In the genomic region with DNA sequence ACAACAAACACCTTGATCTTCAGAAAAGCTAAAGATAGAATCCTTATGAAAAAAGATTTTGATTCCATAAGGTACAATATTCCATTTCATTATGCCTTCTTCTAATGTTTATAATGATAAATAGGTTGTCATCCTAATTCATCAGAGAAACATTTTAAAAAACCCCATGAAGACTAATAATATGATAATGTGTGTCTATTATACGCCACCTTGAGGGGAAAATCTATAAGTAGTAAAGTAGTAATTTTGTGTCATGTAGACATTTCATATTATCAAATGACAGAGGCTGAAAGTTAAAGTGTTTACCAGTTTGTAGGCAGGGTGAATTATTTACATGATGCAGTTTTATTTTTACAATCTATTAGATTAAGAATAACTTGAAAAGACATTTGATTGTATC, we compare ENCODE assay signal across 2 cellular contexts.
TF ChIP-seq lines count a peak whose summit lies in the region.

No MANE protein-coding gene starts in this region.

TF ChIP-seq in SK-N-SH, 30 proteins besides CTCF, POLR2A, EP300 and RAD21 (continued from another document):
- TF ChIP-seq, protein P1, sequence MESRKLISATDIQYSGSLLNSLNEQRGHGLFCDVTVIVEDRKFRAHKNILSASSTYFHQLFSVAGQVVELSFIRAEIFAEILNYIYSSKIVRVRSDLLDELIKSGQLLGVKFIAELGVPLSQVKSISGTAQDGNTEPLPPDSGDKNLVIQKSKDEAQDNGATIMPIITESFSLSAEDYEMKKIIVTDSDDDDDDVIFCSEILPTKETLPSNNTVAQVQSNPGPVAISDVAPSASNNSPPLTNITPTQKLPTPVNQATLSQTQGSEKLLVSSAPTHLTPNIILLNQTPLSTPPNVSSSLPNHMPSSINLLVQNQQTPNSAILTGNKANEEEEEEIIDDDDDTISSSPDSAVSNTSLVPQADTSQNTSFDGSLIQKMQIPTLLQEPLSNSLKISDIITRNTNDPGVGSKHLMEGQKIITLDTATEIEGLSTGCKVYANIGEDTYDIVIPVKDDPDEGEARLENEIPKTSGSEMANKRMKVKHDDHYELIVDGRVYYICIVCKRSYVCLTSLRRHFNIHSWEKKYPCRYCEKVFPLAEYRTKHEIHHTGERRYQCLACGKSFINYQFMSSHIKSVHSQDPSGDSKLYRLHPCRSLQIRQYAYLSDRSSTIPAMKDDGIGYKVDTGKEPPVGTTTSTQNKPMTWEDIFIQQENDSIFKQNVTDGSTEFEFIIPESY (IDR thresholded peaks at IDR 0.05; ENCODE audit: borderline replicate concordance, low read depth): no peak
- no peak for TF ChIP-seq TEAD4 (IDR thresholded peaks at IDR 0.05; ENCODE audit: borderline replicate concordance, insufficient read depth)
- TF ChIP-seq, protein P2, sequence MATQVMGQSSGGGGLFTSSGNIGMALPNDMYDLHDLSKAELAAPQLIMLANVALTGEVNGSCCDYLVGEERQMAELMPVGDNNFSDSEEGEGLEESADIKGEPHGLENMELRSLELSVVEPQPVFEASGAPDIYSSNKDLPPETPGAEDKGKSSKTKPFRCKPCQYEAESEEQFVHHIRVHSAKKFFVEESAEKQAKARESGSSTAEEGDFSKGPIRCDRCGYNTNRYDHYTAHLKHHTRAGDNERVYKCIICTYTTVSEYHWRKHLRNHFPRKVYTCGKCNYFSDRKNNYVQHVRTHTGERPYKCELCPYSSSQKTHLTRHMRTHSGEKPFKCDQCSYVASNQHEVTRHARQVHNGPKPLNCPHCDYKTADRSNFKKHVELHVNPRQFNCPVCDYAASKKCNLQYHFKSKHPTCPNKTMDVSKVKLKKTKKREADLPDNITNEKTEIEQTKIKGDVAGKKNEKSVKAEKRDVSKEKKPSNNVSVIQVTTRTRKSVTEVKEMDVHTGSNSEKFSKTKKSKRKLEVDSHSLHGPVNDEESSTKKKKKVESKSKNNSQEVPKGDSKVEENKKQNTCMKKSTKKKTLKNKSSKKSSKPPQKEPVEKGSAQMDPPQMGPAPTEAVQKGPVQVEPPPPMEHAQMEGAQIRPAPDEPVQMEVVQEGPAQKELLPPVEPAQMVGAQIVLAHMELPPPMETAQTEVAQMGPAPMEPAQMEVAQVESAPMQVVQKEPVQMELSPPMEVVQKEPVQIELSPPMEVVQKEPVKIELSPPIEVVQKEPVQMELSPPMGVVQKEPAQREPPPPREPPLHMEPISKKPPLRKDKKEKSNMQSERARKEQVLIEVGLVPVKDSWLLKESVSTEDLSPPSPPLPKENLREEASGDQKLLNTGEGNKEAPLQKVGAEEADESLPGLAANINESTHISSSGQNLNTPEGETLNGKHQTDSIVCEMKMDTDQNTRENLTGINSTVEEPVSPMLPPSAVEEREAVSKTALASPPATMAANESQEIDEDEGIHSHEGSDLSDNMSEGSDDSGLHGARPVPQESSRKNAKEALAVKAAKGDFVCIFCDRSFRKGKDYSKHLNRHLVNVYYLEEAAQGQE (IDR thresholded peaks at IDR 0.05; ENCODE audit: low read depth, low read length): no peak
- TF ChIP-seq, protein P3, sequence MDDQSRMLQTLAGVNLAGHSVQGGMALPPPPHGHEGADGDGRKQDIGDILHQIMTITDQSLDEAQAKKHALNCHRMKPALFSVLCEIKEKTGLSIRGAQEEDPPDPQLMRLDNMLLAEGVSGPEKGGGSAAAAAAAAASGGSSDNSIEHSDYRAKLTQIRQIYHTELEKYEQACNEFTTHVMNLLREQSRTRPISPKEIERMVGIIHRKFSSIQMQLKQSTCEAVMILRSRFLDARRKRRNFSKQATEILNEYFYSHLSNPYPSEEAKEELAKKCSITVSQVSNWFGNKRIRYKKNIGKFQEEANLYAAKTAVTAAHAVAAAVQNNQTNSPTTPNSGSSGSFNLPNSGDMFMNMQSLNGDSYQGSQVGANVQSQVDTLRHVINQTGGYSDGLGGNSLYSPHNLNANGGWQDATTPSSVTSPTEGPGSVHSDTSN (IDR thresholded peaks at IDR 0.05): no peak
- no peak for TF ChIP-seq YY1 (IDR thresholded peaks at IDR 0.05; ENCODE audit: low read depth)
- TF ChIP-seq TAF1 (IDR thresholded peaks at IDR 0.05; ENCODE audit: borderline replicate concordance, low read depth, low read length): no peak
- no peak for TF ChIP-seq JUND (IDR thresholded peaks at IDR 0.05)
- TF ChIP-seq POLR2AphosphoS5 (IDR thresholded peaks at IDR 0.05; ENCODE audit: low read depth, low read length): no peak
- no peak for TF ChIP-seq SIN3A (IDR thresholded peaks at IDR 0.05; ENCODE audit: borderline replicate concordance, low read depth, low read length)
- no peak for TF ChIP-seq RFX5 (IDR thresholded peaks at IDR 0.05; ENCODE audit: low read length)

TF ChIP-seq in SK-N-SH treated with all-trans-retinoic acid at 6 μM for 48 hours, 23 proteins besides CTCF, POLR2A, EP300 and RAD21 (continued from another document):
- TF ChIP-seq, protein P4, sequence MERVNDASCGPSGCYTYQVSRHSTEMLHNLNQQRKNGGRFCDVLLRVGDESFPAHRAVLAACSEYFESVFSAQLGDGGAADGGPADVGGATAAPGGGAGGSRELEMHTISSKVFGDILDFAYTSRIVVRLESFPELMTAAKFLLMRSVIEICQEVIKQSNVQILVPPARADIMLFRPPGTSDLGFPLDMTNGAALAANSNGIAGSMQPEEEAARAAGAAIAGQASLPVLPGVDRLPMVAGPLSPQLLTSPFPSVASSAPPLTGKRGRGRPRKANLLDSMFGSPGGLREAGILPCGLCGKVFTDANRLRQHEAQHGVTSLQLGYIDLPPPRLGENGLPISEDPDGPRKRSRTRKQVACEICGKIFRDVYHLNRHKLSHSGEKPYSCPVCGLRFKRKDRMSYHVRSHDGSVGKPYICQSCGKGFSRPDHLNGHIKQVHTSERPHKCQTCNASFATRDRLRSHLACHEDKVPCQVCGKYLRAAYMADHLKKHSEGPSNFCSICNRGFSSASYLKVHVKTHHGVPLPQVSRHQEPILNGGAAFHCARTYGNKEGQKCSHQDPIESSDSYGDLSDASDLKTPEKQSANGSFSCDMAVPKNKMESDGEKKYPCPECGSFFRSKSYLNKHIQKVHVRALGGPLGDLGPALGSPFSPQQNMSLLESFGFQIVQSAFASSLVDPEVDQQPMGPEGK (CRISPR knock-in tag; IDR thresholded peaks at IDR 0.05; ENCODE audit: borderline replicate concordance): no peak
- TF ChIP-seq ZC3H10 (CRISPR knock-in tag; IDR thresholded peaks at IDR 0.05) (no peak), ZFP30 (CRISPR knock-in tag; IDR thresholded peaks at IDR 0.05) (no peak), ZNF8 (CRISPR knock-in tag; IDR thresholded peaks at IDR 0.05) (no peak)
- TF ChIP-seq, protein P5, sequence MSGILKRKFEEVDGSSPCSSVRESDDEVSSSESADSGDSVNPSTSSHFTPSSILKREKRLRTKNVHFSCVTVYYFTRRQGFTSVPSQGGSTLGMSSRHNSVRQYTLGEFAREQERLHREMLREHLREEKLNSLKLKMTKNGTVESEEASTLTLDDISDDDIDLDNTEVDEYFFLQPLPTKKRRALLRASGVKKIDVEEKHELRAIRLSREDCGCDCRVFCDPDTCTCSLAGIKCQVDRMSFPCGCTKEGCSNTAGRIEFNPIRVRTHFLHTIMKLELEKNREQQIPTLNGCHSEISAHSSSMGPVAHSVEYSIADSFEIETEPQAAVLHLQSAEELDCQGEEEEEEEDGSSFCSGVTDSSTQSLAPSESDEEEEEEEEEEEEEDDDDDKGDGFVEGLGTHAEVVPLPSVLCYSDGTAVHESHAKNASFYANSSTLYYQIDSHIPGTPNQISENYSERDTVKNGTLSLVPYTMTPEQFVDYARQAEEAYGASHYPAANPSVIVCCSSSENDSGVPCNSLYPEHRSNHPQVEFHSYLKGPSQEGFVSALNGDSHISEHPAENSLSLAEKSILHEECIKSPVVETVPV (CRISPR knock-in tag; IDR thresholded peaks at IDR 0.05): no peak
